ENCODE assay signal across 26 cellular contexts in the genomic region with DNA sequence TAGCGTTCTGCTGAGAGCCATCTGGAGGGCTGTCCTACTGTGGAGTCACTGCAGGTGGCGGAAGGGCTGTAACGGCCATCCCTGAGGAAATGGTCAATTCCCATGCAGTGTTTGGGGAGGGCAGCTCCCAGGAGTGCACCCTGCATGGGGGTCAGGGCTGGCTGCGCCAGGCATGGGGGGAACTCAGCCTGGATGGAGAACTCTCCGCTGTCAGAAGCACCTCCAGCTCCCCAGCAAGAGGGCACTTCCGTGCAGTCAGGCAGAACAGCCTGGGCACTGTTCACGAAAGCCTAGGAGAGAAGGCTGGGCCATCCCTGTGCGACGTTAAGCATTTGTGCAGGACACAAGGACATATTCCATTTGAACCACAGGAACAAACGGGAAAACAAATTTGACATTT.
DNase-seq lines count a peak whose midpoint lies in the region; ATAC-seq, FAIRE-seq and TF ChIP-seq lines count a peak whose summit lies in the region.
"Had no signal": no experiment of that assay in that cellular context is flagged by ENCODE, and none has a peak within 500 bp of the region (broad histone marks: within the 10 kb centered on the region; RNA-seq: fewer than 3 reads in every experiment).

No MANE protein-coding gene starts in this region.

- no peaks in the 10 kb centered on the region for H3K4me1 ChIP-seq in GM23338 (ENCODE audit: insufficient read depth)
- H3K4me1 ChIP-seq in mesenchymal stem cell (ENCODE audit: control insufficient read depth, insufficient read depth, low read depth, low read length): peaks cover 44% of the 10 kb centered on the region
- peaks cover 4 to 53% (median 39%) of the 10 kb centered on the region in 5 donors for H3K4me1 ChIP-seq in subcutaneous abdominal adipose tissue (ENCODE audit: control insufficient read depth in 5 of 5, insufficient read depth in 5 of 5, low read length in 5 of 5)
- H3K4me1 ChIP-seq: parathyroid adenoma, right lobe of liver, SJSA1 had no signal

- H3K79me1 ChIP-seq in mesenchymal stem cell (replicated peaks; ENCODE audit: low read length, poor library complexity, severe bottlenecking): peaks cover 40% of the 10 kb centered on the region

- H3K18ac ChIP-seq in mesenchymal stem cell (ENCODE audit: low read depth in 1 of 2, low read length in 2 of 2): no peak overlapping the region

- in situ Hi-C loops in brain microvascular endothelial cell (cut with HindIII; ENCODE audit: low pct_ligation_motif_present, low sequenced_read_pairs): no loop called here

- H2AFZ ChIP-seq in GM23338: no peak overlapping the region
- no peak overlapping the region for H2AFZ ChIP-seq in mesenchymal stem cell (ENCODE audit: low read depth, low read length)
- H2AFZ ChIP-seq: hepatocyte, parathyroid adenoma had no signal

- peaks cover 15% of the 10 kb centered on the region for H3K4me1 Mint-ChIP-seq in GM23338

- no peak overlapping the region for H3K4me3 Mint-ChIP-seq in GM23338
- H3K4me3 Mint-ChIP-seq: activated naive CD4-positive, alpha-beta T cell treated with anti-CD3 and anti-CD28 coated beads, Interleukin-2, amount 50 U/mL, for 24 hours; activated T-cell treated with anti-CD3 and anti-CD28 coated beads, Interleukin-2, amount 50 U/mL, for 72 hours; nephron; T-helper 1 cell treated with Interleukin-12 subunit alpha and Interleukin-12 subunit beta and Interleukin-4 antibody, amounts not matched to agents 30 μg/mL and 1 μg/mL, for 36 hours had no signal

- no peak overlapping the region for H3K4ac ChIP-seq in mesenchymal stem cell (ENCODE audit: low read depth in 1 of 2, low read length in 2 of 2)

- H2BK120ac ChIP-seq in mesenchymal stem cell (ENCODE audit: low read depth, low read length): no peak overlapping the region

- no peak overlapping the region for H3K14ac ChIP-seq in mesenchymal stem cell (ENCODE audit: low read length in 2 of 2)

- H3K36me3 Mint-ChIP-seq in GM23338 (ENCODE audit: low read depth): peaks cover 91% of the 10 kb centered on the region

- no peak overlapping the region for H3K23ac ChIP-seq in mesenchymal stem cell (ENCODE audit: low read length in 2 of 2)

- H4K91ac ChIP-seq in mesenchymal stem cell (ENCODE audit: low read length): no peak overlapping the region

- TF ChIP-seq POLR2A in GM12892 (IDR thresholded peaks at IDR 0.05; ENCODE audit: low read depth, low read length): no peak

- no peaks in the 10 kb centered on the region for H3K27me3 ChIP-seq in GM23338 (ENCODE audit: insufficient read depth)
- no peaks in the 10 kb centered on the region for H3K27me3 ChIP-seq in brain microvascular endothelial cell (replicated peaks)
- H3K27me3 ChIP-seq in mesenchymal stem cell (ENCODE audit: control insufficient read depth in 1 of 2, insufficient read depth in 1 of 2, low read length in 2 of 2): no peaks in the 10 kb centered on the region
- no peaks in the 10 kb centered on the region for H3K27me3 ChIP-seq in subcutaneous abdominal adipose tissue (ENCODE audit: control insufficient read depth in 5 of 5, insufficient read depth in 4 of 5, low read length in 5 of 5)
- H3K27me3 ChIP-seq: esophagus muscularis mucosa, hepatocyte, Peyer's patch, right lobe of liver, SJSA1 had no signal

- TF ChIP-seq CTCF in GM23338 (conservative IDR thresholded peaks at IDR 0.05; ENCODE audit: low read depth in 2 of 2) (no peak), brain microvascular endothelial cell (IDR thresholded peaks at IDR 0.05; ENCODE audit: low read depth, low read length, missing control alignments) (no peak)

- H3K4me3 ChIP-seq in GM23338 (no peak overlapping the region), brain microvascular endothelial cell (ENCODE audit: low read depth, low read length) (no peak overlapping the region), mesenchymal stem cell (ENCODE audit: insufficient read depth in 1 of 2, low read depth in 1 of 2, low read length in 2 of 2) (no peak overlapping the region), subcutaneous abdominal adipose tissue (ENCODE audit: low read depth in 1 of 5, low read length in 5 of 5) (no peak overlapping the region)
- H3K4me3 ChIP-seq: esophagus muscularis mucosa, hepatocyte, mucosa of descending colon, Peyer's patch, right lobe of liver, SJSA1 had no signal

- H2BK15ac ChIP-seq in mesenchymal stem cell (ENCODE audit: low read depth, poor library complexity, severe bottlenecking): no peak overlapping the region

- H3K27ac ChIP-seq in GM23338 (ENCODE audit: low read depth) (no peak overlapping the region), brain microvascular endothelial cell (peak overlapping the region; percentile 83), mesenchymal stem cell (ENCODE audit: low read length, poor library complexity, severe bottlenecking) (peak overlapping the region; percentile 4), subcutaneous abdominal adipose tissue (ENCODE audit: low read depth, low read length) (peak overlapping the region; percentile 81)
- H3K27ac ChIP-seq: C4-2B, hepatocyte, parathyroid adenoma, Peyer's patch, right lobe of liver, SJSA1 had no signal

- H3K9ac ChIP-seq in mesenchymal stem cell (ENCODE audit: low read length) (no peak overlapping the region), subcutaneous abdominal adipose tissue (ENCODE audit: low read length in 5 of 5) (no peak overlapping the region)
- H3K9ac ChIP-seq: parathyroid adenoma had no signal

- peaks cover 4% of the 10 kb centered on the region for H3K79me2 ChIP-seq in GM23338 (replicated peaks; ENCODE audit: insufficient read depth)
- H3K79me2 ChIP-seq: hepatocyte, parathyroid adenoma had no signal

- H3K4me2 ChIP-seq in GM23338: no peak overlapping the region
- H3K4me2 ChIP-seq in mesenchymal stem cell (ENCODE audit: low read length, poor library complexity, severe bottlenecking): no peak overlapping the region
- H3K4me2 ChIP-seq: hepatocyte had no signal

- H3K27me3 Mint-ChIP-seq in GM23338 (ENCODE audit: insufficient read depth, low read depth, poor library complexity): peaks cover 24% of the 10 kb centered on the region
- H3K27me3 Mint-ChIP-seq: activated naive CD4-positive, alpha-beta T cell treated with anti-CD3 and anti-CD28 coated beads, Interleukin-2, amount 50 U/mL, for 24 hours had no signal

- H3F3A ChIP-seq in GM23338 (replicated peaks; ENCODE audit: low read depth): no peaks in the 10 kb centered on the region

- H4K8ac ChIP-seq in mesenchymal stem cell (ENCODE audit: low read length): no peak overlapping the region

- H3K36me3 ChIP-seq in GM23338 (ENCODE audit: insufficient read depth): peaks cover 45% of the 10 kb centered on the region
- peaks cover 13% of the 10 kb centered on the region for H3K36me3 ChIP-seq in brain microvascular endothelial cell (replicated peaks)
- peaks cover 51 to 56% of the 10 kb centered on the region in 2 experiments for H3K36me3 ChIP-seq in mesenchymal stem cell (ENCODE audit: control insufficient read depth in 1 of 2, insufficient read depth in 2 of 2, low read depth in 1 of 2, low read length in 2 of 2)
- H3K36me3 ChIP-seq in subcutaneous abdominal adipose tissue (ENCODE audit: control insufficient read depth in 5 of 5, insufficient read depth in 5 of 5, low read length in 5 of 5): peaks cover 5 to 63% (median 34%) of the 10 kb centered on the region in 5 donors

- FAIRE-seq in GM12892 (lab: Jason Lieb, UNC): no peak

- peaks cover 18% of the 10 kb centered on the region for H4K20me1 ChIP-seq in GM23338 (replicated peaks; ENCODE audit: insufficient read depth)

- H2AK5ac ChIP-seq in mesenchymal stem cell (ENCODE audit: low read length, severe bottlenecking): peak overlapping the region; percentile 28

- 94% methylated on average over 10 of the region's 10 CpGs for WGBS in mesenchymal stem cell

- DNase-seq in GM23338 (ENCODE audit: low spot score) (no peak), brain microvascular endothelial cell (no peak), mesenchymal stem cell (no peak), GM12892 (ENCODE audit: insufficient read length) (no peak), HuH-7.5 (ENCODE audit: low spot score) (no peak), hypothalamus (lab: John Stamatoyannopoulos, UW) (no peak)
- DNase-seq: activated CD4-positive, alpha-beta T cell treated with anti-CD3 and anti-CD28 coated beads for 1 hour; activated T-cell treated with anti-CD3 and anti-CD28 coated beads, Interleukin-2, amount 50 U/mL, for 72 hours; effector memory CD4-positive, alpha-beta T cell; foreskin melanocyte; H7; mucosa of descending colon; NCI-H1694 treated with DMSO at 0.1 percent for 48 hours; NCI-H524 treated with DMSO at 0.1 percent for 48 hours; right lobe of liver; stimulated activated CD8-positive, alpha-beta memory T cell treated with anti-CD3 and anti-CD28 coated beads, Interleukin-4, amount 100 ng/mL, for 48 hours had no signal

- ATAC-seq in GM23338: peak; percentile 28
- ATAC-seq: activated T-cell treated with anti-CD3 and anti-CD28 coated beads, Interleukin-2, amount 50 U/mL, for 72 hours; mucosa of descending colon; right lobe of liver had no signal

- no peaks in the 10 kb centered on the region; the same call in 1 of the 2 replicates for H3K9me2 ChIP-seq in GM23338 (ENCODE audit: insufficient read depth)

- H2BK5ac ChIP-seq in mesenchymal stem cell (ENCODE audit: low read depth, low read length, poor library complexity, severe bottlenecking): no peak overlapping the region

- H3K9me3 ChIP-seq in mesenchymal stem cell (ENCODE audit: control insufficient read depth, low read length): no peaks in the 10 kb centered on the region
- no peaks in the 10 kb centered on the region for H3K9me3 ChIP-seq in subcutaneous abdominal adipose tissue (ENCODE audit: control insufficient read depth in 5 of 5, low read length in 5 of 5)
- H3K9me3 ChIP-seq: esophagus muscularis mucosa, mucosa of descending colon, Peyer's patch, right lobe of liver, SJSA1 had no signal

- H3K27ac Mint-ChIP-seq in GM23338: no peak overlapping the region
- H3K27ac Mint-ChIP-seq: activated naive CD4-positive, alpha-beta T cell treated with anti-CD3 and anti-CD28 coated beads, Interleukin-2, amount 50 U/mL, for 24 hours had no signal

- H2BK12ac ChIP-seq in mesenchymal stem cell (ENCODE audit: low read length in 2 of 2): no peak overlapping the region

- no peaks in the 10 kb centered on the region for H3K9me3 Mint-ChIP-seq in GM23338
- H3K9me3 Mint-ChIP-seq: activated naive CD4-positive, alpha-beta T cell treated with anti-CD3 and anti-CD28 coated beads, Interleukin-2, amount 50 U/mL, for 24 hours; activated T-cell treated with anti-CD3 and anti-CD28 coated beads, Interleukin-2, amount 50 U/mL, for 72 hours; nephron; T-helper 1 cell treated with Interleukin-12 subunit alpha and Interleukin-12 subunit beta and Interleukin-4 antibody, amounts not matched to agents 30 μg/mL and 1 μg/mL, for 36 hours had no signal

TF ChIP-seq in GM23338, 12 proteins besides CTCF, POLR2A, EP300 and RAD21 (continues in another document):
- TF ChIP-seq POLR2AphosphoS5 (IDR thresholded peaks at IDR 0.05; ENCODE audit: low read depth): no peak
